Comparison of ENCODE assay signal across 20 cellular contexts in genomic region chr11:61880050-61880449, GRCh38. TPM values are rescaled to one million over a fixed set of nuclear protein-coding genes. Genes with fewer than 3 reads are reported as not detected.
DNase-seq lines count a peak whose midpoint lies in the region; ATAC-seq and TF ChIP-seq lines count a peak whose summit lies in the region.
"Had no signal": no experiment of that assay in that cellular context is flagged by ENCODE, and none has a peak within 500 bp of the region (broad histone marks: within the 10 kb centered on the region; RNA-seq: fewer than 3 reads in every experiment).

No MANE protein-coding gene starts in this region.

- TF ChIP-seq CTCF in GM12875 (IDR thresholded peaks at IDR 0.05; ENCODE audit: borderline replicate concordance, insufficient read depth, low read depth, low read length) (no peak), HFFc6 (IDR thresholded peaks at IDR 0.05) (no peak), WTC11 (IDR thresholded peaks at IDR 0.05) (no peak), ovary (IDR thresholded peaks at IDR 0.05) (no peak)

- H3K4me3 ChIP-seq in GM12875 (ENCODE audit: low read depth, low read length): peak overlapping the region; percentile 27
- peak overlapping the region; percentile 15 for H3K4me3 ChIP-seq in rectal smooth muscle tissue (ENCODE audit: low read length)
- no peak overlapping the region for H3K4me3 ChIP-seq in ovary
- H3K4me3 ChIP-seq: esophagus muscularis mucosa, left lung, right lobe of liver, SJSA1 had no signal

- no peak for TF ChIP-seq EP300 in ovary (IDR thresholded peaks at IDR 0.05)

- intact Hi-C loops in ovary (cut with DNase I): no loop called here

- H3K9me3 Mint-ChIP-seq in HFFc6 (no peaks in the 10 kb centered on the region), WTC11 (no peaks in the 10 kb centered on the region), T-cell (no peaks in the 10 kb centered on the region)
- H3K9me3 Mint-ChIP-seq: activated T-helper 1 cell treated with anti-CD3 and anti-CD28 coated beads, Interleukin-12 subunit alpha, Interleukin-12 subunit beta, Interleukin-2, Interleukin-4 antibody, amounts not matched to agents 30 ng/mL and 10 ng/mL and 1 ng/mL, durations not matched to agents 14 hours and 24 hours and 36 hours; CD8-positive, alpha-beta memory T cell had no signal

- H3K4me1 ChIP-seq in rectal smooth muscle tissue (ENCODE audit: control insufficient read depth, insufficient read depth, low read length): no peaks in the 10 kb centered on the region
- H3K4me1 ChIP-seq in ovary (ENCODE audit: insufficient read depth): no peaks in the 10 kb centered on the region
- H3K4me1 ChIP-seq: left lung, right lobe of liver had no signal

- H3K36me3 ChIP-seq in rectal smooth muscle tissue (ENCODE audit: control insufficient read depth, insufficient read depth, low read length): no peaks in the 10 kb centered on the region
- no peaks in the 10 kb centered on the region for H3K36me3 ChIP-seq in ovary
- H3K36me3 ChIP-seq: right lobe of liver had no signal

- CTCF ChIA-PET in WTC11 (lab: Charles Lee) (interaction anchor here (1.0 to 4.7 kb wide), 6 partner anchors 9 to 228 kb away, joined by 3 to 32 read pairs (median 21); no protein-coding TSS in a partner anchor), T-cell (lab: Charles Lee) (no interaction called here)

- WGBS in ovary, 3 donors: 87 to 93% (median 90%) methylated on average over 12 of the region's 12 CpGs

- no peaks in the 10 kb centered on the region for H3K9me3 ChIP-seq in ovary
- H3K9me3 ChIP-seq: esophagus muscularis mucosa, left lung, right lobe of liver, SJSA1 had no signal

- DNase-seq in HFFc6: no peak
- DNase-seq in WTC11 (ENCODE audit: low spot score): no peak
- no peak for DNase-seq in T-cell
- no peak for DNase-seq in ovary
- DNase-seq: activated CD4-positive, CD25-positive, alpha-beta regulatory T cell treated with anti-CD3 and anti-CD28 coated beads, Interleukin-2, amount 50 U/mL, for 72 hours; CD8-positive, alpha-beta memory T cell; DMS79 treated with DMSO at 0.1 percent for 48 hours; left lung; NCI-H1930; OCI-M1; right lobe of liver; stimulated activated CD4-positive, alpha-beta T cell treated with anti-CD3 and anti-CD28 coated beads, Interleukin-1b, Interleukin-23, amount 100 ng/mL, for 48 hours had no signal

- no peak for ATAC-seq in WTC11
- ATAC-seq in T-cell (replicated peaks in 1 of 4): no peak
- no peak for ATAC-seq in GM18517 (IDR thresholded peaks at IDR 0.05; ENCODE audit: unreplicated experiment)
- no peak for ATAC-seq in GM18858 (IDR thresholded peaks at IDR 0.05; ENCODE audit: unreplicated experiment)
- ATAC-seq: left lung, right lobe of liver had no signal

- H3K27me3 Mint-ChIP-seq in HFFc6 (ENCODE audit: insufficient read depth) (peaks cover 1% of the 10 kb centered on the region), WTC11 (ENCODE audit: low read depth) (no peaks in the 10 kb centered on the region), T-cell (no peaks in the 10 kb centered on the region)
- H3K27me3 Mint-ChIP-seq: CD8-positive, alpha-beta memory T cell had no signal

- H3K4me3 Mint-ChIP-seq in HFFc6 (no peak overlapping the region), WTC11 (no peak overlapping the region), T-cell (no peak overlapping the region)
- H3K4me3 Mint-ChIP-seq: activated T-helper 1 cell treated with anti-CD3 and anti-CD28 coated beads, Interleukin-12 subunit alpha, Interleukin-12 subunit beta, Interleukin-2, Interleukin-4 antibody, amounts not matched to agents 30 ng/mL and 10 ng/mL and 1 ng/mL, durations not matched to agents 14 hours and 24 hours and 36 hours; CD8-positive, alpha-beta memory T cell had no signal

- no peak for TF ChIP-seq POLR2A in ovary (IDR thresholded peaks at IDR 0.05)

- H3K27ac Mint-ChIP-seq in HFFc6 (peak overlapping the region; percentile 12; the same call in 1 of the 2 replicates), WTC11 (peak overlapping the region; percentile 21), T-cell (no peak overlapping the region)
- H3K27ac Mint-ChIP-seq: activated T-helper 1 cell treated with anti-CD3 and anti-CD28 coated beads, Interleukin-12 subunit alpha, Interleukin-12 subunit beta, Interleukin-2, Interleukin-4 antibody, amounts not matched to agents 30 ng/mL and 10 ng/mL and 1 ng/mL, durations not matched to agents 14 hours and 24 hours and 36 hours had no signal

- POLR2A ChIA-PET in WTC11 (lab: Charles Lee): interaction anchor here (0.6 to 2.5 kb wide), 4 partner anchors 65 to 366 kb away, joined by 3 to 10 read pairs (median 4); partner anchors contain the start of gene BEST1
- POLR2A ChIA-PET in T-cell (lab: Charles Lee): no interaction called here

- H3K4me1 Mint-ChIP-seq in HFFc6 (ENCODE audit: low read depth): peaks cover 38% of the 10 kb centered on the region
- H3K4me1 Mint-ChIP-seq in WTC11: peaks cover 32% of the 10 kb centered on the region
- peaks cover 0 to 4% (median 0%) of the 10 kb centered on the region in 3 donors for H3K4me1 Mint-ChIP-seq in T-cell
- H3K4me1 Mint-ChIP-seq: CD8-positive, alpha-beta memory T cell had no signal

- H3K36me3 Mint-ChIP-seq in HFFc6 (ENCODE audit: low read depth) (peaks cover 8% of the 10 kb centered on the region), WTC11 (no peaks in the 10 kb centered on the region), T-cell (no peaks in the 10 kb centered on the region)
- H3K36me3 Mint-ChIP-seq: CD8-positive, alpha-beta memory T cell had no signal

- H3K27me3 ChIP-seq in rectal smooth muscle tissue (ENCODE audit: control insufficient read depth, insufficient read depth, low read length) (no peaks in the 10 kb centered on the region), ovary (no peaks in the 10 kb centered on the region)
- H3K27me3 ChIP-seq: esophagus muscularis mucosa, left lung, right lobe of liver, SJSA1 had no signal

- H3K9ac ChIP-seq in rectal smooth muscle tissue (ENCODE audit: low read length): no peak overlapping the region

- no peak overlapping the region for H3K27ac ChIP-seq in rectal smooth muscle tissue (ENCODE audit: low read depth, low read length)
- no peak overlapping the region for H3K27ac ChIP-seq in ovary
- H3K27ac ChIP-seq: esophagus muscularis mucosa, left lung, right lobe of liver, SJSA1 had no signal

TF ChIP-seq in WTC11, 78 proteins besides CTCF, POLR2A, EP300 and RAD21:
- TF ChIP-seq PRRX2 (CRISPR knock-in tag; IDR thresholded peaks at IDR 0.05) (no peak), IRF1 (CRISPR knock-in tag; IDR thresholded peaks at IDR 0.05) (no peak), RORB (CRISPR knock-in tag; IDR thresholded peaks at IDR 0.05) (no peak), PREB (CRISPR knock-in tag; IDR thresholded peaks at IDR 0.05; ENCODE audit: borderline replicate concordance) (no peak), ZBTB21 (CRISPR knock-in tag; IDR thresholded peaks at IDR 0.05; ENCODE audit: borderline replicate concordance) (no peak), ATF1 (CRISPR knock-in tag; IDR thresholded peaks at IDR 0.05) (no peak)

RNA-seq across cellular contexts. Expression of gene FADS3, which starts 11.3 kb away (rescaled TPM):
- total RNA-seq in HFFc6 (2021; fragmentation: NEBNext Ultra II Directional; extraction: Animal tissue kit (Norgen Biotek cat#: 25700)): 100 to 1,000 TPM; 126 to 161 (median 137) TPM
- 47.4 to 50.0 TPM (median 49.3 TPM) in 3 replicates for total RNA-seq in WTC11 (2021)
- total RNA-seq in T-cell: 10 to 100 TPM in 3 of 5 donors, 1 to 10 TPM in 2; 6.5 to 17.1 (median 10.5) TPM
- total RNA-seq in ovary: 10 to 100 TPM; 21.9 to 85.8 (median 41.3) TPM
- 10 to 100 TPM; 10.6 to 52.3 TPM for polyA plus RNA-seq in ovary

RNA-seq across cellular contexts. Expression of gene RAB3IL1, which starts 37.3 kb away (rescaled TPM):
- 1 to 10 TPM; 5.3 to 8.8 (median 7.9) TPM for total RNA-seq in HFFc6 (2021; fragmentation: NEBNext Ultra II Directional; extraction: Animal tissue kit (Norgen Biotek cat#: 25700))
- total RNA-seq in WTC11 (2021) (7.2 to 11.1 TPM (median 8.9 TPM) in 3 replicates), T-cell (under 1 TPM in 2 of 5 donors, not detected in 3; 0.12 to 0.28 TPM), ovary (10 to 100 TPM; 14.1 to 90.0 (median 53.8) TPM)
- 10 to 100 TPM in 1 of 2 donors, 1 to 10 TPM in 1; 4.5 to 42.8 TPM for polyA plus RNA-seq in ovary
- total RNA-seq: activated CD8-positive, alpha-beta memory T cell treated with anti-CD3 and anti-CD28 coated beads for 36 hours had no signal
- polyA plus RNA-seq: CD8-positive, alpha-beta memory T cell had no signal

RNA-seq across cellular contexts. Expression of gene FADS2, which starts 52.0 kb away (rescaled TPM):
- total RNA-seq in HFFc6 (2021; fragmentation: NEBNext Ultra II Directional; extraction: Animal tissue kit (Norgen Biotek cat#: 25700)): 100 to 1,000 TPM in 1 of 6 experiments, 10 to 100 TPM in 5; 56.0 to 105 (median 81.1) TPM
- total RNA-seq in WTC11 (2021) (416 to 423 TPM (median 422 TPM) in 3 replicates), T-cell (10 to 100 TPM in 1 of 5 donors, 1 to 10 TPM in 4; 1.9 to 20.9 (median 2.7) TPM), ovary (100 to 1,000 TPM in 1 of 7 donors, 10 to 100 TPM in 4, 1 to 10 TPM in 2; 6.3 to 298 (median 26.2) TPM)
- polyA plus RNA-seq in ovary: 10 to 100 TPM; 20.6 to 96.9 TPM

Comparison
In these comparisons a context has a peak if more than half of its experiments do, and no peak if none do; other contexts are left out.
1. H3K27ac Mint-ChIP-seq: peak in HFFc6 (single experiment) and WTC11 (single experiment); none in T-cell (0 of 2).